32 cellular contexts compared by ENCODE assay signal in genomic region chr5:141861194-141861593, GRCh38. TPM values are rescaled to one million over a fixed set of nuclear protein-coding genes. Genes with fewer than 3 reads are reported as not detected.
"Had no signal": no experiment of that assay in that cellular context is flagged by ENCODE, and none has a peak within 500 bp of the region (broad histone marks: within the 10 kb centered on the region; RNA-seq: fewer than 3 reads in every experiment).

No MANE protein-coding gene starts in this region.

- H3K4me1 Mint-ChIP-seq: activated B cell treated with CpG ODN at 0.5 μM for 24 hours; activated naive CD4-positive, alpha-beta T cell treated with anti-CD3 and anti-CD28 coated beads, Interleukin-2, amount 50 U/mL, for 24 hours; activated naive CD8-positive, alpha-beta T cell treated with anti-CD3 and anti-CD28 coated beads for 36 hours; activated naive CD8-positive, alpha-beta T cell treated with anti-CD3 and anti-CD28 coated beads, Interleukin-2, amount 50 U/mL, for 24 hours had no signal

- H3K4me3 Mint-ChIP-seq: activated B cell treated with CpG ODN at 0.5 μM for 24 hours; activated CD8-positive, alpha-beta T cell treated with anti-CD3 and anti-CD28 coated beads for 36 hours; activated naive CD4-positive, alpha-beta T cell treated with anti-CD3 and anti-CD28 coated beads for 36 hours; activated naive CD4-positive, alpha-beta T cell treated with anti-CD3 and anti-CD28 coated beads, Interleukin-2, amount 50 U/mL, for 24 hours; activated naive CD8-positive, alpha-beta T cell treated with anti-CD3 and anti-CD28 coated beads for 36 hours; activated naive CD8-positive, alpha-beta T cell treated with anti-CD3 and anti-CD28 coated beads, Interleukin-2, amount 50 U/mL, for 24 hours; activated T-cell treated with anti-CD3 and anti-CD28 coated beads, Interleukin-2, amount 50 U/mL, for 4 hours; activated T-helper 1 cell treated with anti-CD3 and anti-CD28 coated beads, Interleukin-12 subunit alpha, Interleukin-12 subunit beta, Interleukin-2, Interleukin-4 antibody, amounts not matched to agents 30 ng/mL and 10 ng/mL and 1 ng/mL, durations not matched to agents 14 hours and 24 hours and 36 hours had no signal

- ATAC-seq: activated CD4-positive, CD25-positive, alpha-beta regulatory T cell treated with anti-CD3 and anti-CD28 coated beads, Interleukin-2, amount 50 U/mL, for 24 hours; activated CD8-positive, alpha-beta T cell treated with anti-CD3 and anti-CD28 coated beads for 36 hours; activated naive CD8-positive, alpha-beta T cell treated with anti-CD3 and anti-CD28 coated beads, Interleukin-2, amount 50 U/mL, for 24 hours; activated T-cell treated with anti-CD3 and anti-CD28 coated beads, Interleukin-2, amount 50 U/mL, for 4 hours; body of pancreas; esophagus mucosa; heart left ventricle had no signal

- H3K9me3 Mint-ChIP-seq: activated B cell treated with CpG ODN at 0.5 μM for 24 hours; activated CD8-positive, alpha-beta T cell treated with anti-CD3 and anti-CD28 coated beads for 36 hours; activated naive CD4-positive, alpha-beta T cell treated with anti-CD3 and anti-CD28 coated beads for 36 hours; activated naive CD4-positive, alpha-beta T cell treated with anti-CD3 and anti-CD28 coated beads, Interleukin-2, amount 50 U/mL, for 24 hours; activated naive CD8-positive, alpha-beta T cell treated with anti-CD3 and anti-CD28 coated beads for 36 hours; activated naive CD8-positive, alpha-beta T cell treated with anti-CD3 and anti-CD28 coated beads, Interleukin-2, amount 50 U/mL, for 24 hours; activated T-cell treated with anti-CD3 and anti-CD28 coated beads, Interleukin-2, amount 50 U/mL, for 4 hours; activated T-helper 1 cell treated with anti-CD3 and anti-CD28 coated beads, Interleukin-12 subunit alpha, Interleukin-12 subunit beta, Interleukin-2, Interleukin-4 antibody, amounts not matched to agents 30 ng/mL and 10 ng/mL and 1 ng/mL, durations not matched to agents 14 hours and 24 hours and 36 hours; activated T-helper 2 cell treated with anti-CD3 and anti-CD28 coated beads, Interferon-gamma antibody, Interleukin-2, Interleukin-4, amounts not matched to agents 10 μg/mL and 5 μg/mL and 100 μg/mL, durations not matched to agents 14 hours and 24 hours and 36 hours had no signal

- FAIRE-seq: colon, endometrium, frontal cortex, TTC549 had no signal

- H3K27ac Mint-ChIP-seq: activated B cell treated with CpG ODN at 0.5 μM for 24 hours; activated CD8-positive, alpha-beta T cell treated with anti-CD3 and anti-CD28 coated beads for 36 hours; activated naive CD4-positive, alpha-beta T cell treated with anti-CD3 and anti-CD28 coated beads for 36 hours; activated naive CD4-positive, alpha-beta T cell treated with anti-CD3 and anti-CD28 coated beads, Interleukin-2, amount 50 U/mL, for 24 hours; activated naive CD8-positive, alpha-beta T cell treated with anti-CD3 and anti-CD28 coated beads for 36 hours; activated naive CD8-positive, alpha-beta T cell treated with anti-CD3 and anti-CD28 coated beads, Interleukin-2, amount 50 U/mL, for 24 hours; activated T-helper 1 cell treated with anti-CD3 and anti-CD28 coated beads, Interleukin-12 subunit alpha, Interleukin-12 subunit beta, Interleukin-2, Interleukin-4 antibody, amounts not matched to agents 30 ng/mL and 10 ng/mL and 1 ng/mL, durations not matched to agents 14 hours and 24 hours and 36 hours; activated T-helper 2 cell treated with anti-CD3 and anti-CD28 coated beads, Interferon-gamma antibody, Interleukin-2, Interleukin-4, amounts not matched to agents 10 μg/mL and 5 μg/mL and 100 μg/mL, durations not matched to agents 14 hours and 24 hours and 36 hours had no signal

- H3K36me3 Mint-ChIP-seq: activated naive CD4-positive, alpha-beta T cell treated with anti-CD3 and anti-CD28 coated beads, Interleukin-2, amount 50 U/mL, for 24 hours; activated naive CD8-positive, alpha-beta T cell treated with anti-CD3 and anti-CD28 coated beads for 36 hours had no signal

- H3K27me3 Mint-ChIP-seq: activated naive CD4-positive, alpha-beta T cell treated with anti-CD3 and anti-CD28 coated beads, Interleukin-2, amount 50 U/mL, for 24 hours; activated naive CD8-positive, alpha-beta T cell treated with anti-CD3 and anti-CD28 coated beads for 36 hours had no signal

- DNase-seq: activated B cell treated with CpG ODN at 0.5 μM for 24 hours; activated CD4-positive, alpha-beta T cell treated with anti-CD3 and anti-CD28 coated beads for 48 hours; activated CD4-positive, alpha-beta T cell treated with anti-CD3 and anti-CD28 coated beads, Interleukin-2, amount 50 U/mL, for 1 hour; activated CD4-positive, alpha-beta T cell treated with anti-CD3 and anti-CD28 coated beads, Interleukin-2, amount 50 U/mL, for 48 hours; activated CD8-positive, alpha-beta memory T cell treated with anti-CD3 and anti-CD28 coated beads for 24 hours; activated CD8-positive, alpha-beta T cell treated with anti-CD3 and anti-CD28 coated beads for 36 hours; activated effector memory CD4-positive, alpha-beta T cell treated with anti-CD3 and anti-CD28 coated beads, Interleukin-2, amount 50 U/mL, for 16 hours; activated naive CD4-positive, alpha-beta T cell treated with anti-CD3 and anti-CD28 coated beads for 36 hours; activated naive CD8-positive, alpha-beta T cell treated with anti-CD3 and anti-CD28 coated beads for 36 hours; activated naive CD8-positive, alpha-beta T cell treated with anti-CD3 and anti-CD28 coated beads, Interleukin-2, amount 50 U/mL, for 24 hours; activated T-cell treated with anti-CD3 and anti-CD28 coated beads, Interleukin-2, amount 50 U/mL, for 4 hours; adrenal gland; amygdala; aorta; body of pancreas; caudate nucleus; cortex of kidney; dermis blood vessel endothelial cell; effector CD4-positive, alpha-beta T cell; foreskin fibroblast; heart left ventricle; T-helper 2 cell had no signal

RNA-seq across cellular contexts. Expression of gene PCDH1, which starts 17.0 kb away (rescaled TPM):
- total RNA-seq: activated B cell treated with CpG ODN at 0.5 μM for 24 hours; activated naive CD4-positive, alpha-beta T cell treated with anti-CD3 and anti-CD28 coated beads for 36 hours; activated naive CD8-positive, alpha-beta T cell treated with anti-CD3 and anti-CD28 coated beads for 36 hours; activated T-helper 1 cell treated with anti-CD3 and anti-CD28 coated beads, Interleukin-12 subunit alpha, Interleukin-12 subunit beta, Interleukin-2, Interleukin-4 antibody, amounts not matched to agents 30 ng/mL and 10 ng/mL and 1 ng/mL, durations not matched to agents 14 hours and 24 hours and 36 hours; activated T-helper 2 cell treated with anti-CD3 and anti-CD28 coated beads, Interferon-gamma antibody, Interleukin-2, Interleukin-4, amounts not matched to agents 10 μg/mL and 5 μg/mL and 100 μg/mL, durations not matched to agents 14 hours and 24 hours and 36 hours; T-helper 1 cell treated with Interleukin-12 subunit alpha and Interleukin-12 subunit beta and Interleukin-4 antibody, amounts not matched to agents 30 ng/mL and 1 ng/mL, for 36 hours had no signal
